Comparison of ENCODE assay signal across 19 cellular contexts in the genomic region with DNA sequence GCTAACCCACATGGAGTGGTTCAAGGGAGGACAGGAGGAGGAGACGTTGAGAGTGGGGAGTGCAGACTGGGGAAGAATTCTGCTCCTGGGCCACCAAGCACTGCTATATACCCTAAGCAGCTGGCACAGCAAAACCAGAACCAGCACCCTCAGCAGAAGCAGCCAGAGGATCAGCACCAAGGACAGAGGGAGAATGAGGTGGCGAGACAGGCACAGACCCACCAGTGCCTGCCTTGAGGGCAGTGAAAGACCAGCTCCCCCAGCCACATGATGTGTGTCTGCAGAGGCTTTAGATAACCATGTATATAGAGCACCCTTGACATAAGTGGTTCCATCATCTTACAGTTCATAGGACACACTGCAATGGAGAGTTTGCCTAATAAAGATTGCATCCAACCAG.
DNase-seq lines count a peak whose midpoint lies in the region; ATAC-seq and TF ChIP-seq lines count a peak whose summit lies in the region.
"Had no signal": no experiment of that assay in that cellular context is flagged by ENCODE, and none has a peak within 500 bp of the region (broad histone marks: within the 10 kb centered on the region; RNA-seq: fewer than 3 reads in every experiment).

No MANE protein-coding gene starts in this region.

- H3K36me3 ChIP-seq in GM23338 (ENCODE audit: insufficient read depth) (no peaks in the 10 kb centered on the region), neural progenitor cell (no peaks in the 10 kb centered on the region)
- H3K36me3 ChIP-seq: Peyer's patch had no signal

- TF ChIP-seq RAD21 in Ishikawa (IDR thresholded peaks at IDR 0.05; ENCODE audit: low read depth), result no peak

- DNase-seq in GM23338 (ENCODE audit: low spot score) (peak; percentile 58), endothelial cell (ENCODE audit: low spot score) (peak; percentile 15), neural progenitor cell (ENCODE audit: low spot score) (peak; percentile 46), COLO668 (lab: John Stamatoyannopoulos, UW; ENCODE audit: unreplicated experiment) (no peak), hepatic stellate cell (ENCODE audit: low spot score) (no peak), type B pancreatic cell (ENCODE audit: extremely low spot score, unreplicated experiment) (no peak)
- DNase-seq: ACHN; C1 segment of cervical spinal cord; CD8-positive, alpha-beta memory T cell; DMS79 treated with DMSO at 0.1 percent for 48 hours; KG1; NCI-H1417 treated with DMSO at 0.1 percent for 48 hours; NCI-H1930; NCI-H2171; NCI-H526 treated with DMSO at 0.1 percent for 48 hours; Peyer's patch had no signal

- TF ChIP-seq CTCF in GM23338 (conservative IDR thresholded peaks at IDR 0.05; ENCODE audit: low read depth in 2 of 2) (no peak), endothelial cell (IDR thresholded peaks at IDR 0.05; ENCODE audit: unreplicated experiment) (no peak), neural progenitor cell (IDR thresholded peaks at IDR 0.05) (no peak), type B pancreatic cell (conservative IDR thresholded peaks at IDR 0.05) (no peak)

- no peak for TF ChIP-seq EP300 in Ishikawa (IDR thresholded peaks at IDR 0.05; ENCODE audit: borderline replicate concordance)

- H4K20me1 ChIP-seq in GM23338 (replicated peaks; ENCODE audit: insufficient read depth) (no peaks in the 10 kb centered on the region), neural progenitor cell (ENCODE audit: low read depth) (no peaks in the 10 kb centered on the region)

- H3K36me3 Mint-ChIP-seq in GM23338 (ENCODE audit: low read depth) (peaks cover 15% of the 10 kb centered on the region; the same call in 2 of the 3 replicates), endothelial cell (ENCODE audit: low read depth, unreplicated experiment) (no peaks in the 10 kb centered on the region), neural progenitor cell (no peaks in the 10 kb centered on the region), type B pancreatic cell (no peaks in the 10 kb centered on the region)
- H3K36me3 Mint-ChIP-seq: CD8-positive, alpha-beta memory T cell had no signal

- no peak overlapping the region for H3K9ac ChIP-seq in neural progenitor cell

- no peak overlapping the region for H3K27ac ChIP-seq in GM23338 (ENCODE audit: low read depth)
- H3K27ac ChIP-seq in neural progenitor cell, result no peak overlapping the region
- H3K27ac ChIP-seq: Peyer's patch, SK-N-MC had no signal

- H2AFZ ChIP-seq in GM23338 (no peak overlapping the region), neural progenitor cell (replicated peaks) (no peak overlapping the region)

- peaks cover 1% of the 10 kb centered on the region for H3K27me3 Mint-ChIP-seq in GM23338 (ENCODE audit: insufficient read depth, low read depth, poor library complexity)
- H3K27me3 Mint-ChIP-seq in endothelial cell (ENCODE audit: unreplicated experiment), result no peaks in the 10 kb centered on the region
- peaks cover 2% of the 10 kb centered on the region for H3K27me3 Mint-ChIP-seq in neural progenitor cell (ENCODE audit: insufficient read depth, low read depth)
- H3K27me3 Mint-ChIP-seq in type B pancreatic cell, result no peaks in the 10 kb centered on the region

- ATAC-seq in GM23338, result peak; percentile 88
- ATAC-seq: HepG2 had no signal

- no peak overlapping the region for H3K4me3 Mint-ChIP-seq in GM23338
- H3K4me3 Mint-ChIP-seq in endothelial cell (ENCODE audit: unreplicated experiment), result no peak overlapping the region
- H3K4me3 Mint-ChIP-seq in neural progenitor cell, result no peak overlapping the region
- no peak overlapping the region for H3K4me3 Mint-ChIP-seq in type B pancreatic cell
- H3K4me3 Mint-ChIP-seq: CD8-positive, alpha-beta memory T cell had no signal

- H3K27me3 ChIP-seq in GM23338 (ENCODE audit: insufficient read depth) (no peaks in the 10 kb centered on the region), neural progenitor cell (no peaks in the 10 kb centered on the region)
- H3K27me3 ChIP-seq: Peyer's patch had no signal

- H3K4me1 ChIP-seq in GM23338 (ENCODE audit: insufficient read depth), result no peaks in the 10 kb centered on the region
- H3K4me1 ChIP-seq in neural progenitor cell, result no peaks in the 10 kb centered on the region
- H3K4me1 ChIP-seq: Peyer's patch had no signal

- H3F3A ChIP-seq in GM23338 (replicated peaks; ENCODE audit: low read depth) (no peaks in the 10 kb centered on the region), neural progenitor cell (ENCODE audit: low read depth) (no peaks in the 10 kb centered on the region)

- no peaks in the 10 kb centered on the region for H3K9me3 ChIP-seq in neural progenitor cell (ENCODE audit: low read depth)

- H3K79me2 ChIP-seq in GM23338 (replicated peaks; ENCODE audit: insufficient read depth), result no peaks in the 10 kb centered on the region
- no peaks in the 10 kb centered on the region for H3K79me2 ChIP-seq in neural progenitor cell (ENCODE audit: low read depth)

- H3K4me3 ChIP-seq in GM23338 (no peak overlapping the region), neural progenitor cell (no peak overlapping the region)
- H3K4me3 ChIP-seq: Peyer's patch, SK-N-MC had no signal

- H3K4me2 ChIP-seq in GM23338, result no peak overlapping the region
- no peak overlapping the region for H3K4me2 ChIP-seq in neural progenitor cell

- no peak overlapping the region for H3K27ac Mint-ChIP-seq in GM23338
- no peak overlapping the region for H3K27ac Mint-ChIP-seq in endothelial cell (ENCODE audit: unreplicated experiment)
- H3K27ac Mint-ChIP-seq in neural progenitor cell, result no peak overlapping the region
- no peak overlapping the region for H3K27ac Mint-ChIP-seq in type B pancreatic cell
- H3K27ac Mint-ChIP-seq: CD8-positive, alpha-beta memory T cell had no signal

- H3K9me3 Mint-ChIP-seq in GM23338 (peaks cover 25% of the 10 kb centered on the region), endothelial cell (ENCODE audit: unreplicated experiment) (no peaks in the 10 kb centered on the region), neural progenitor cell (peaks cover 5% of the 10 kb centered on the region), type B pancreatic cell (no peaks in the 10 kb centered on the region)

- peaks cover 2% of the 10 kb centered on the region; the same call in 1 of the 2 replicates for H3K9me2 ChIP-seq in GM23338 (ENCODE audit: insufficient read depth)

- peaks cover 12% of the 10 kb centered on the region for H3K4me1 Mint-ChIP-seq in GM23338
- H3K4me1 Mint-ChIP-seq in endothelial cell (ENCODE audit: unreplicated experiment), result peaks cover 5% of the 10 kb centered on the region
- peaks cover 5% of the 10 kb centered on the region for H3K4me1 Mint-ChIP-seq in neural progenitor cell
- H3K4me1 Mint-ChIP-seq in type B pancreatic cell (ENCODE audit: unreplicated experiment), result no peaks in the 10 kb centered on the region
- H3K4me1 Mint-ChIP-seq: CD8-positive, alpha-beta memory T cell had no signal

TF ChIP-seq in GM23338, 12 proteins besides CTCF, POLR2A, EP300 and RAD21 (continues in another document):
- TF ChIP-seq, protein P1, sequence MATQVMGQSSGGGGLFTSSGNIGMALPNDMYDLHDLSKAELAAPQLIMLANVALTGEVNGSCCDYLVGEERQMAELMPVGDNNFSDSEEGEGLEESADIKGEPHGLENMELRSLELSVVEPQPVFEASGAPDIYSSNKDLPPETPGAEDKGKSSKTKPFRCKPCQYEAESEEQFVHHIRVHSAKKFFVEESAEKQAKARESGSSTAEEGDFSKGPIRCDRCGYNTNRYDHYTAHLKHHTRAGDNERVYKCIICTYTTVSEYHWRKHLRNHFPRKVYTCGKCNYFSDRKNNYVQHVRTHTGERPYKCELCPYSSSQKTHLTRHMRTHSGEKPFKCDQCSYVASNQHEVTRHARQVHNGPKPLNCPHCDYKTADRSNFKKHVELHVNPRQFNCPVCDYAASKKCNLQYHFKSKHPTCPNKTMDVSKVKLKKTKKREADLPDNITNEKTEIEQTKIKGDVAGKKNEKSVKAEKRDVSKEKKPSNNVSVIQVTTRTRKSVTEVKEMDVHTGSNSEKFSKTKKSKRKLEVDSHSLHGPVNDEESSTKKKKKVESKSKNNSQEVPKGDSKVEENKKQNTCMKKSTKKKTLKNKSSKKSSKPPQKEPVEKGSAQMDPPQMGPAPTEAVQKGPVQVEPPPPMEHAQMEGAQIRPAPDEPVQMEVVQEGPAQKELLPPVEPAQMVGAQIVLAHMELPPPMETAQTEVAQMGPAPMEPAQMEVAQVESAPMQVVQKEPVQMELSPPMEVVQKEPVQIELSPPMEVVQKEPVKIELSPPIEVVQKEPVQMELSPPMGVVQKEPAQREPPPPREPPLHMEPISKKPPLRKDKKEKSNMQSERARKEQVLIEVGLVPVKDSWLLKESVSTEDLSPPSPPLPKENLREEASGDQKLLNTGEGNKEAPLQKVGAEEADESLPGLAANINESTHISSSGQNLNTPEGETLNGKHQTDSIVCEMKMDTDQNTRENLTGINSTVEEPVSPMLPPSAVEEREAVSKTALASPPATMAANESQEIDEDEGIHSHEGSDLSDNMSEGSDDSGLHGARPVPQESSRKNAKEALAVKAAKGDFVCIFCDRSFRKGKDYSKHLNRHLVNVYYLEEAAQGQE (IDR thresholded peaks at IDR 0.05; ENCODE audit: unreplicated experiment), result peak; percentile 84
- TF ChIP-seq POLR2AphosphoS5 (IDR thresholded peaks at IDR 0.05; ENCODE audit: low read depth), result no peak

TF ChIP-seq in Ishikawa, 13 proteins besides CTCF, POLR2A, EP300 and RAD21:
- TF ChIP-seq, protein P1 (IDR thresholded peaks at IDR 0.05; ENCODE audit: low read depth), result peak; percentile 51; the same call in 1 of the 2 replicates
- TF ChIP-seq CEBPB (IDR thresholded peaks at IDR 0.05), result no peak

Comparison
In these comparisons a context has a peak if more than half of its experiments do, and no peak if none do; other contexts are left out.
1. DNase-seq: peak in GM23338 (single experiment), endothelial cell (single experiment) and neural progenitor cell (single experiment); none in COLO668 (single experiment), hepatic stellate cell (single experiment) and type B pancreatic cell (single experiment).